ENCODE assay signal across 10 cellular contexts in genomic region chr1:11571906-11572616, GRCh38.
DNase-seq lines count a peak whose midpoint lies in the region; ATAC-seq, FAIRE-seq and TF ChIP-seq lines count a peak whose summit lies in the region.
"Had no signal": no experiment of that assay in that cellular context is flagged by ENCODE, and none has a peak within 500 bp of the region (broad histone marks: within the 10 kb centered on the region; RNA-seq: fewer than 3 reads in every experiment).

No MANE protein-coding gene starts in this region.

- no peak overlapping the region for H3K4me3 ChIP-seq in A549
- H3K4me3 ChIP-seq in OCI-LY3 (ENCODE audit: low read length), result no peak overlapping the region
- no peak overlapping the region for H3K4me3 ChIP-seq in epithelial cell of proximal tubule (ENCODE audit: low read depth, low read length)
- H3K4me3 ChIP-seq in mesenchymal stem cell (ENCODE audit: insufficient read depth in 1 of 2, low read depth in 1 of 2, low read length in 2 of 2), result no peak overlapping the region
- H3K4me3 ChIP-seq: coronary artery had no signal

- H3K4ac ChIP-seq in mesenchymal stem cell (ENCODE audit: low read depth in 1 of 2, low read length in 2 of 2), result no peak overlapping the region

- H4K8ac ChIP-seq in mesenchymal stem cell (ENCODE audit: low read length), result no peak overlapping the region

- no peaks in the 10 kb centered on the region for H3K79me2 ChIP-seq in OCI-LY3 (ENCODE audit: low read length)

- FAIRE-seq in A549 (lab: Jason Lieb, UNC), result no peak

- WGBS in A549 (ENCODE audit: missing lambda C conversion rate), result 29% methylated on average over 5 of the region's 9 CpGs
- WGBS in mesenchymal stem cell, result 49% methylated on average over 9 of the region's 9 CpGs

- no peak overlapping the region for H2BK12ac ChIP-seq in mesenchymal stem cell (ENCODE audit: low read length in 2 of 2)

- H2AFZ ChIP-seq in OCI-LY3 (ENCODE audit: low read depth, low read length) (no peak overlapping the region), mesenchymal stem cell (ENCODE audit: low read depth, low read length) (no peak overlapping the region)

- H3K79me1 ChIP-seq in mesenchymal stem cell (replicated peaks; ENCODE audit: low read length, poor library complexity, severe bottlenecking), result no peaks in the 10 kb centered on the region

- TF ChIP-seq POLR2A in A549 (IDR thresholded peaks at IDR 0.05; ENCODE audit: low read length), result no peak

- no peak overlapping the region for H2BK5ac ChIP-seq in mesenchymal stem cell (ENCODE audit: low read depth, low read length, poor library complexity, severe bottlenecking)

- H3K9me3 ChIP-seq in A549, result no peaks in the 10 kb centered on the region
- no peaks in the 10 kb centered on the region for H3K9me3 ChIP-seq in OCI-LY3 (ENCODE audit: insufficient read depth, low read length)
- H3K9me3 ChIP-seq in mesenchymal stem cell (ENCODE audit: control insufficient read depth, low read length), result no peaks in the 10 kb centered on the region

- H4K20me1 ChIP-seq in OCI-LY3 (ENCODE audit: insufficient read depth, low read length), result no peaks in the 10 kb centered on the region

- H4K91ac ChIP-seq in mesenchymal stem cell (ENCODE audit: low read length), result no peak overlapping the region

- no peak overlapping the region for H2AK5ac ChIP-seq in mesenchymal stem cell (ENCODE audit: low read length, severe bottlenecking)

- TF ChIP-seq CTCF in A549 (IDR thresholded peaks at IDR 0.05) (no peak), OCI-LY3 (IDR thresholded peaks at IDR 0.05; ENCODE audit: low read depth, low read length) (peak; percentile 22; the same call in 1 of the 2 replicates), epithelial cell of proximal tubule (conservative IDR thresholded peaks at IDR 0.05; ENCODE audit: low read depth, low read length) (peak; percentile 24)

- no peak overlapping the region for H3K18ac ChIP-seq in mesenchymal stem cell (ENCODE audit: low read depth in 1 of 2, low read length in 2 of 2)

- CTCF ChIA-PET in A549 (lab: Yijun Ruan, JAX), result interaction anchor here (0.9 to 1.0 kb wide), 2 partner anchors 71 to 91 kb away, joined by 3 to 4 read pairs; no protein-coding TSS in a partner anchor

- H3K27ac ChIP-seq in A549 (no peak overlapping the region), OCI-LY3 (ENCODE audit: low read length) (no peak overlapping the region), mesenchymal stem cell (ENCODE audit: low read length, poor library complexity, severe bottlenecking) (no peak overlapping the region)
- H3K27ac ChIP-seq: coronary artery had no signal

- H3K4me2 ChIP-seq in A549, result no peak overlapping the region
- H3K4me2 ChIP-seq in OCI-LY3 (ENCODE audit: low read length), result no peak overlapping the region
- no peak overlapping the region for H3K4me2 ChIP-seq in mesenchymal stem cell (ENCODE audit: low read length, poor library complexity, severe bottlenecking)

- H3K36me3 ChIP-seq in OCI-LY3 (replicated peaks; ENCODE audit: low read depth, low read length), result no peaks in the 10 kb centered on the region
- H3K36me3 ChIP-seq in mesenchymal stem cell (ENCODE audit: control insufficient read depth in 1 of 2, insufficient read depth in 2 of 2, low read depth in 1 of 2, low read length in 2 of 2), result no peaks in the 10 kb centered on the region

- H3K23ac ChIP-seq in mesenchymal stem cell (ENCODE audit: low read length in 2 of 2), result no peak overlapping the region

- peak; percentile 45 to 69; a peak in 3 of 6 replicates for ATAC-seq in A549
- ATAC-seq in HG03457 (IDR thresholded peaks at IDR 0.05; ENCODE audit: unreplicated experiment), result no peak
- ATAC-seq in HG02981 (IDR thresholded peaks at IDR 0.05; ENCODE audit: unreplicated experiment), result no peak

- no peak overlapping the region for H2BK120ac ChIP-seq in mesenchymal stem cell (ENCODE audit: low read depth, low read length)

- POLR2A ChIA-PET in A549 (lab: Yijun Ruan, JAX), result no interaction called here

- H3K4me1 ChIP-seq in A549 (no peaks in the 10 kb centered on the region), OCI-LY3 (ENCODE audit: low read length) (peaks cover 4% of the 10 kb centered on the region; the same call in 1 of the 2 replicates), mesenchymal stem cell (ENCODE audit: control insufficient read depth, insufficient read depth, low read depth, low read length) (peaks cover 9% of the 10 kb centered on the region)

- H3K9ac ChIP-seq in OCI-LY3 (ENCODE audit: low read length), result no peak overlapping the region
- H3K9ac ChIP-seq in mesenchymal stem cell (ENCODE audit: low read length), result no peak overlapping the region

- H3K27me3 ChIP-seq in OCI-LY3 (ENCODE audit: low read depth, low read length) (0 out of 2 replicates have a peak, but pooled peaks cover 5% of the 10 kb centered on the region), mesenchymal stem cell (ENCODE audit: control insufficient read depth in 1 of 2, insufficient read depth in 1 of 2, low read length in 2 of 2) (peaks cover 21 to 71% of the 10 kb centered on the region in 2 experiments)

- no peak for TF ChIP-seq EP300 in A549 (IDR thresholded peaks at IDR 0.05)

- DNase-seq in A549 (ENCODE audit: low read depth in 1 of 2, low spot score in 1 of 2), result peak in 1 of 2 experiments; percentile 23
- DNase-seq in Daoy (ENCODE audit: low read depth), result peak; percentile 29
- DNase-seq in epithelial cell of proximal tubule (ENCODE audit: low read depth), result no peak
- no peak for DNase-seq in mesenchymal stem cell
- DNase-seq in ureter (ENCODE audit: low spot score), result no peak
- DNase-seq: activated gamma-delta T cell had no signal

- no peak overlapping the region for H3K14ac ChIP-seq in mesenchymal stem cell (ENCODE audit: low read length in 2 of 2)

- no peak overlapping the region for H2BK15ac ChIP-seq in mesenchymal stem cell (ENCODE audit: low read depth, poor library complexity, severe bottlenecking)

- no peak for TF ChIP-seq RAD21 in A549 (conservative IDR thresholded peaks at IDR 0.05 in 1 of 2, IDR thresholded peaks at IDR 0.05 in 1 of 2)

TF ChIP-seq in A549, 52 proteins besides CTCF, POLR2A, EP300 and RAD21:
- TF ChIP-seq CBX8 (IDR thresholded peaks at IDR 0.05) (no peak), PBX3 (IDR thresholded peaks at IDR 0.05) (no peak), EHMT2 (IDR thresholded peaks at IDR 0.05; ENCODE audit: low read depth) (no peak), NPAS2 (CRISPR knock-in tag; IDR thresholded peaks at IDR 0.05; ENCODE audit: borderline replicate concordance) (no peak), HOXB5 (CRISPR knock-in tag; IDR thresholded peaks at IDR 0.05) (no peak), MAZ (IDR thresholded peaks at IDR 0.05; ENCODE audit: borderline replicate concordance, low read depth, low read length) (no peak), RNF2 (IDR thresholded peaks at IDR 0.05; ENCODE audit: borderline replicate concordance, low read depth) (no peak), KDM1A (IDR thresholded peaks at IDR 0.05; ENCODE audit: low read depth) (no peak), TP53 (CRISPR knock-in tag; IDR thresholded peaks at IDR 0.05) (no peak), ELK1 (IDR thresholded peaks at IDR 0.05; ENCODE audit: low read depth, low read length) (no peak), HOXA7 (CRISPR knock-in tag; IDR thresholded peaks at IDR 0.05) (no peak), CEBPB (IDR thresholded peaks at IDR 0.05) (no peak), JUNB (IDR thresholded peaks at IDR 0.05) (no peak), RARB (CRISPR knock-in tag; IDR thresholded peaks at IDR 0.05) (no peak), CHD4 (IDR thresholded peaks at IDR 0.05; ENCODE audit: borderline replicate concordance) (no peak), MYC (IDR thresholded peaks at IDR 0.05; ENCODE audit: borderline replicate concordance, low read length) (no peak), GATA3 (IDR thresholded peaks at IDR 0.05; ENCODE audit: borderline replicate concordance) (no peak), FOSL2 (IDR thresholded peaks at IDR 0.05) (no peak), FOSL2 (CRISPR knock-in tag; IDR thresholded peaks at IDR 0.05) (no peak), SREBF2 (IDR thresholded peaks at IDR 0.05) (no peak)

Comparison
In these comparisons a context has a peak if more than half of its experiments do, and no peak if none do; other contexts are left out.
1. ATAC-seq: peak in A549 (2 of 2); none in HG03457 (single experiment) and HG02981 (single experiment).